Comparison of ENCODE assay signal across 40 cellular contexts in genomic region chr5:155144956-155145355, GRCh38.
"Had no signal": no experiment of that assay in that cellular context is flagged by ENCODE, and none has a peak within 500 bp of the region (broad histone marks: within the 10 kb centered on the region; RNA-seq: fewer than 3 reads in every experiment).

No MANE protein-coding gene starts in this region.

- H3K36me3 Mint-ChIP-seq: activated naive CD4-positive, alpha-beta T cell treated with anti-CD3 and anti-CD28 coated beads, Interleukin-2, amount 10 ng/mL, durations not matched to agents 7 days and 5 days; activated naive CD4-positive, alpha-beta T cell treated with anti-CD3 and anti-CD28 coated beads, Interleukin-2, amount 50 U/mL, for 24 hours; activated naive CD4-positive, alpha-beta T cell treated with anti-CD3 and anti-CD28 coated beads, Interleukin-2, amount 50 U/mL, for 72 hours; activated naive CD8-positive, alpha-beta T cell; activated naive CD8-positive, alpha-beta T cell treated with anti-CD3 and anti-CD28 coated beads for 36 hours; activated naive CD8-positive, alpha-beta T cell treated with anti-CD3 and anti-CD28 coated beads, Interleukin-2, amount 10 ng/mL, durations not matched to agents 7 days and 5 days; brain had no signal

- H3K4me3 ChIP-seq: adrenal gland, ascending aorta, body of pancreas, breast epithelium, cardiac muscle cell had no signal

- H3K9me3 Mint-ChIP-seq: activated naive CD4-positive, alpha-beta T cell treated with anti-CD3 and anti-CD28 coated beads for 36 hours; activated naive CD4-positive, alpha-beta T cell treated with anti-CD3 and anti-CD28 coated beads, Interleukin-2, amount 10 ng/mL, durations not matched to agents 7 days and 5 days; activated naive CD4-positive, alpha-beta T cell treated with anti-CD3 and anti-CD28 coated beads, Interleukin-2, amount 50 U/mL, for 24 hours; activated naive CD4-positive, alpha-beta T cell treated with anti-CD3 and anti-CD28 coated beads, Interleukin-2, amount 50 U/mL, for 72 hours; activated naive CD8-positive, alpha-beta T cell treated with anti-CD3 and anti-CD28 coated beads for 36 hours; activated naive CD8-positive, alpha-beta T cell treated with anti-CD3 and anti-CD28 coated beads, Interleukin-2, amount 10 ng/mL, durations not matched to agents 7 days and 5 days; activated naive CD8-positive, alpha-beta T cell treated with anti-CD3 and anti-CD28 coated beads, Interleukin-2, amount 50 U/mL, for 24 hours; activated T-cell treated with anti-CD3 and anti-CD28 coated beads, Interleukin-2, amount 50 U/mL, for 24 hours; activated T-cell treated with anti-CD3 and anti-CD28 coated beads, Interleukin-2, amount 50 U/mL, for 4 hours; activated T-cell treated with anti-CD3 and anti-CD28 coated beads, Interleukin-2, amount 50 U/mL, for 72 hours; activated T-helper 1 cell treated with anti-CD3 and anti-CD28 coated beads, Interleukin-12 subunit alpha, Interleukin-12 subunit beta, Interleukin-2, Interleukin-4 antibody, amounts not matched to agents 30 ng/mL and 10 ng/mL and 1 ng/mL, durations not matched to agents 14 hours and 24 hours and 36 hours; activated T-helper 17 cell treated with anti-CD3 and anti-CD28 coated beads, Interleukin-2, amount 50 U/mL, for 72 hours; activated T-helper 2 cell treated with anti-CD3 and anti-CD28 coated beads, Interferon-gamma antibody, Interleukin-2, Interleukin-4, amounts not matched to agents 10 μg/mL and 5 μg/mL and 100 μg/mL, durations not matched to agents 14 hours and 24 hours and 36 hours; brain; central memory CD8-positive, alpha-beta T cell had no signal

- H3K4me1 ChIP-seq: adrenal gland, ascending aorta, body of pancreas, breast epithelium had no signal

- DNase-seq: activated effector memory CD4-positive, alpha-beta T cell treated with anti-CD3 and anti-CD28 coated beads, Interleukin-2, amount 50 U/mL, for 16 hours; activated effector memory CD4-positive, alpha-beta T cell treated with Interleukin-2 at 50 U/mL for 16 hours; activated gamma-delta T cell; activated gamma-delta T cell treated with Interleukin-2 at 50 U/mL for 16 hours; activated naive CD4-positive, alpha-beta T cell; activated naive CD4-positive, alpha-beta T cell treated with anti-CD3 and anti-CD28 coated beads for 36 hours; activated naive CD4-positive, alpha-beta T cell treated with anti-CD3 and anti-CD28 coated beads, Interleukin-2, amount 10 ng/mL, durations not matched to agents 7 days and 5 days; activated naive CD4-positive, alpha-beta T cell treated with anti-CD3 and anti-CD28 coated beads, Interleukin-2, amount 50 U/mL, for 16 hours; activated naive CD4-positive, alpha-beta T cell treated with Interleukin-2 at 50 U/mL for 16 hours; activated naive CD8-positive, alpha-beta T cell treated with anti-CD3 and anti-CD28 coated beads for 36 hours; activated naive CD8-positive, alpha-beta T cell treated with anti-CD3 and anti-CD28 coated beads, Interleukin-2, amount 10 ng/mL, durations not matched to agents 7 days and 5 days; activated naive CD8-positive, alpha-beta T cell treated with anti-CD3 and anti-CD28 coated beads, Interleukin-2, amount 50 U/mL, for 24 hours; activated T-cell treated with anti-CD3 and anti-CD28 coated beads, Interleukin-2, amount 50 U/mL, for 1 hour; activated T-cell treated with anti-CD3 and anti-CD28 coated beads, Interleukin-2, amount 50 U/mL, for 24 hours; activated T-cell treated with anti-CD3 and anti-CD28 coated beads, Interleukin-2, amount 50 U/mL, for 4 hours; activated T-cell treated with anti-CD3 and anti-CD28 coated beads, Interleukin-2, amount 50 U/mL, for 48 hours; activated T-cell treated with anti-CD3 and anti-CD28 coated beads, Interleukin-2, amount 50 U/mL, for 72 hours; adrenal gland; amniotic stem cell; amygdala; anterior cingulate cortex; aorta; body of pancreas; brain microvascular endothelial cell; caudate nucleus; central memory CD4-positive, alpha-beta T cell; cerebellar nuclear complex had no signal

- H3K36me3 ChIP-seq: adrenal gland, ascending aorta, brain microvascular endothelial cell, breast epithelium, cardiac muscle cell had no signal

- FAIRE-seq: astrocyte, bronchial epithelial cell had no signal

- H3K27ac Mint-ChIP-seq: activated naive CD4-positive, alpha-beta T cell treated with anti-CD3 and anti-CD28 coated beads for 36 hours; activated naive CD4-positive, alpha-beta T cell treated with anti-CD3 and anti-CD28 coated beads, Interleukin-2, amount 10 ng/mL, durations not matched to agents 7 days and 5 days; activated naive CD4-positive, alpha-beta T cell treated with anti-CD3 and anti-CD28 coated beads, Interleukin-2, amount 50 U/mL, for 24 hours; activated naive CD4-positive, alpha-beta T cell treated with anti-CD3 and anti-CD28 coated beads, Interleukin-2, amount 50 U/mL, for 72 hours; activated naive CD8-positive, alpha-beta T cell; activated naive CD8-positive, alpha-beta T cell treated with anti-CD3 and anti-CD28 coated beads for 36 hours; activated naive CD8-positive, alpha-beta T cell treated with anti-CD3 and anti-CD28 coated beads, Interleukin-2, amount 10 ng/mL, durations not matched to agents 7 days and 5 days; activated naive CD8-positive, alpha-beta T cell treated with anti-CD3 and anti-CD28 coated beads, Interleukin-2, amount 50 U/mL, for 24 hours; activated T-cell treated with anti-CD3 and anti-CD28 coated beads, Interleukin-2, amount 50 U/mL, for 24 hours; activated T-cell treated with anti-CD3 and anti-CD28 coated beads, Interleukin-2, amount 50 U/mL, for 72 hours; activated T-helper 1 cell treated with anti-CD3 and anti-CD28 coated beads, Interleukin-12 subunit alpha, Interleukin-12 subunit beta, Interleukin-2, Interleukin-4 antibody, amounts not matched to agents 30 ng/mL and 10 ng/mL and 1 ng/mL, durations not matched to agents 14 hours and 24 hours and 36 hours; activated T-helper 17 cell treated with anti-CD3 and anti-CD28 coated beads, Interleukin-2, amount 50 U/mL, for 72 hours; activated T-helper 2 cell treated with anti-CD3 and anti-CD28 coated beads, Interferon-gamma antibody, Interleukin-2, Interleukin-4, amounts not matched to agents 10 μg/mL and 5 μg/mL and 100 μg/mL, durations not matched to agents 14 hours and 24 hours and 36 hours; brain had no signal

- H3K27me3 ChIP-seq: adrenal gland, ascending aorta, brain microvascular endothelial cell, breast epithelium, cardiac muscle cell had no signal

- H3K9me3 ChIP-seq: adrenal gland, ascending aorta, body of pancreas, breast epithelium had no signal

- H3K27ac ChIP-seq: adrenal gland, ascending aorta, body of pancreas, brain microvascular endothelial cell, breast epithelium, cardiac muscle cell had no signal

- H3K4me1 Mint-ChIP-seq: activated naive CD4-positive, alpha-beta T cell treated with anti-CD3 and anti-CD28 coated beads, Interleukin-2, amount 10 ng/mL, durations not matched to agents 7 days and 5 days; activated naive CD4-positive, alpha-beta T cell treated with anti-CD3 and anti-CD28 coated beads, Interleukin-2, amount 50 U/mL, for 24 hours; activated naive CD8-positive, alpha-beta T cell treated with anti-CD3 and anti-CD28 coated beads for 36 hours; activated naive CD8-positive, alpha-beta T cell treated with anti-CD3 and anti-CD28 coated beads, Interleukin-2, amount 10 ng/mL, durations not matched to agents 7 days and 5 days; activated naive CD8-positive, alpha-beta T cell treated with anti-CD3 and anti-CD28 coated beads, Interleukin-2, amount 50 U/mL, for 24 hours; activated T-helper 17 cell treated with anti-CD3 and anti-CD28 coated beads, Interleukin-2, amount 50 U/mL, for 72 hours; brain; central memory CD8-positive, alpha-beta T cell had no signal

- ATAC-seq: activated naive CD4-positive, alpha-beta T cell treated with anti-CD3 and anti-CD28 coated beads, Interleukin-2, amount 50 U/mL, for 72 hours; activated naive CD8-positive, alpha-beta T cell treated with anti-CD3 and anti-CD28 coated beads, Interleukin-2, amount 50 U/mL, for 24 hours; activated T-cell treated with anti-CD3 and anti-CD28 coated beads, Interleukin-2, amount 50 U/mL, for 4 hours; activated T-cell treated with anti-CD3 and anti-CD28 coated beads, Interleukin-2, amount 50 U/mL, for 72 hours; activated T-helper 17 cell treated with anti-CD3 and anti-CD28 coated beads, Interleukin-2, amount 50 U/mL, for 72 hours; body of pancreas had no signal

- H3K4me3 Mint-ChIP-seq: activated naive CD4-positive, alpha-beta T cell treated with anti-CD3 and anti-CD28 coated beads for 36 hours; activated naive CD4-positive, alpha-beta T cell treated with anti-CD3 and anti-CD28 coated beads, Interleukin-2, amount 10 ng/mL, durations not matched to agents 7 days and 5 days; activated naive CD4-positive, alpha-beta T cell treated with anti-CD3 and anti-CD28 coated beads, Interleukin-2, amount 50 U/mL, for 24 hours; activated naive CD8-positive, alpha-beta T cell; activated naive CD8-positive, alpha-beta T cell treated with anti-CD3 and anti-CD28 coated beads for 36 hours; activated naive CD8-positive, alpha-beta T cell treated with anti-CD3 and anti-CD28 coated beads, Interleukin-2, amount 10 ng/mL, durations not matched to agents 7 days and 5 days; activated naive CD8-positive, alpha-beta T cell treated with anti-CD3 and anti-CD28 coated beads, Interleukin-2, amount 50 U/mL, for 24 hours; activated T-cell treated with anti-CD3 and anti-CD28 coated beads, Interleukin-2, amount 50 U/mL, for 24 hours; activated T-cell treated with anti-CD3 and anti-CD28 coated beads, Interleukin-2, amount 50 U/mL, for 4 hours; activated T-cell treated with anti-CD3 and anti-CD28 coated beads, Interleukin-2, amount 50 U/mL, for 72 hours; activated T-helper 1 cell treated with anti-CD3 and anti-CD28 coated beads, Interleukin-12 subunit alpha, Interleukin-12 subunit beta, Interleukin-2, Interleukin-4 antibody, amounts not matched to agents 30 ng/mL and 10 ng/mL and 1 ng/mL, durations not matched to agents 14 hours and 24 hours and 36 hours; activated T-helper 17 cell treated with anti-CD3 and anti-CD28 coated beads, Interleukin-2, amount 50 U/mL, for 72 hours; brain; central memory CD8-positive, alpha-beta T cell had no signal
